ENCODE assay signal across 7 cellular contexts in the genomic region with DNA sequence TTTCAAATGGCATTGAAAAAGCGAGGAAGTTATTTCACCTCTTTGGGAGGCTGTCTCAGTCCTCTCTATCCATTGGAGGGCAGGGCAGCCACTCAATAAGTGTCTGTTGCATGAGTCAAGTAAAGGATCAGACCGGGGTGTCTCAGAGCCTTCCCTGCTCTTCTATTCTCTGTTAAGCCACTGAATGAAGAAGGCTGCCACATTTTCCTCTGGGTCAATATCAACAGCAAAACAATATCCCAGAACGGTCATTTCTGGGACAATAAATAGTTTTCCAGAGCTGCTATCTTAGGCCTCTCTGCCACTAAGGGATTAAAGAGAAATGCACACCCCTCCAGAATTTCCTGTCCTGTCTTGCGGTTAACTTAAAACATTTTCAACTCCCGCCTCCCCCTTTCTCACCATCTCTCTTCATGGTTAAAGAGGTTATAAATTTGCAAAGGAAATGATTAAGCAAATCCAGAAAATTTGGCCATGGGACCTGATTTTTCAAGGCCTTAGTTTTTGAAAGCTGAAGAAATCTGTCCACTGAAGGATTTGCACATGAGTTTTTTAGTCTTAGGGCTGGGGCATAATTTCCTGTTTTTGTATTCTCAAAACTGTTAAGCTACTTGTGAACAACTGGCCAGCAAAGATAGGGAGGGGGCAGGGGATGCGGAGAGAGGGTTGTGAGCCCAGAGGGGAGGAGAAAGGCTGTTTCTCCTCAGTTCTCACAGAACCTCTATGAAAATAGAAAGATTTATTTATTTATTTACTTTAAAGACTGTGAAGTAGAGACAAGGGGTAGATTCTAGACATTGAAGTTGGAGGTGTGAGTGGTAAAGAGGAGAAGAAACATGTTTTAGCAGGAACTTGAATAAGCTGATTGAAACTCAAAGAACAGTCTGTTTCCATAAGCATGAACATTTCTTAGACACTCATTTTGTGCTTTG.
A peak's percentile ranks its signal among the peaks of the same experiment; 100 is the strongest.
DNase-seq lines count a peak whose midpoint lies in the region; ATAC-seq, FAIRE-seq and TF ChIP-seq lines count a peak whose summit lies in the region.

No MANE protein-coding gene starts in this region.

- POLR2A ChIA-PET in T-cell (lab: Charles Lee): interaction anchor here (0.6 to 1.1 kb wide), 3 partner anchors 15 to 1769 kb away, joined by 4 to 7 read pairs (median 6); no protein-coding TSS in a partner anchor

- no peaks in the 10 kb centered on the region for H3K27me3 ChIP-seq in rectal smooth muscle tissue (ENCODE audit: control insufficient read depth, insufficient read depth, low read length)

- ATAC-seq in GM18870 (IDR thresholded peaks at IDR 0.05; ENCODE audit: unreplicated experiment): peak; percentile 33
- peak; percentile 33 for ATAC-seq in HG03103 (IDR thresholded peaks at IDR 0.05; ENCODE audit: low read depth, unreplicated experiment)
- peak; percentile 58 to 82 (median 78) for ATAC-seq in T-cell (replicated peaks in 1 of 4)
- ATAC-seq in HG03139 (IDR thresholded peaks at IDR 0.05; ENCODE audit: unreplicated experiment): no peak

- DNase-seq in T-cell (peak in 9 of 34 experiments; percentile 6 to 49 (median 20)), fibroblast of pulmonary artery (ENCODE audit: low read depth) (peak; percentile 89), H54 (ENCODE audit: insufficient read length, low spot score) (no peak)

- H3K4me1 Mint-ChIP-seq in T-cell: peaks cover 47 to 51% (median 49%) of the 10 kb centered on the region in 3 donors

- no peaks in the 10 kb centered on the region for H3K36me3 ChIP-seq in rectal smooth muscle tissue (ENCODE audit: control insufficient read depth, insufficient read depth, low read length)

- CTCF ChIA-PET in T-cell (lab: Charles Lee): interaction anchor here (1.0 to 2.1 kb wide), 5 partner anchors 9 to 357 kb away, joined by 3 to 7 read pairs (median 4); no protein-coding TSS in a partner anchor

- H3K27me3 Mint-ChIP-seq in T-cell: no peaks in the 10 kb centered on the region

- H3K9ac ChIP-seq in rectal smooth muscle tissue (ENCODE audit: low read length): no peak overlapping the region

- peak overlapping the region; percentile 53 to 68 (median 64) for H3K4me3 Mint-ChIP-seq in T-cell

- FAIRE-seq in H54 (lab: Jason Lieb, UNC): no peak

- H3K4me1 ChIP-seq in rectal smooth muscle tissue (ENCODE audit: control insufficient read depth, insufficient read depth, low read length): peaks cover 2% of the 10 kb centered on the region

- no peak overlapping the region for H3K4me3 ChIP-seq in fibroblast of pulmonary artery (replicated peaks; ENCODE audit: low read depth, low read length)
- no peak overlapping the region for H3K4me3 ChIP-seq in rectal smooth muscle tissue (ENCODE audit: low read length)

- TF ChIP-seq CTCF in fibroblast of pulmonary artery (IDR thresholded peaks at IDR 0.05; ENCODE audit: low read length, missing control alignments): no peak

- no peaks in the 10 kb centered on the region for H3K36me3 Mint-ChIP-seq in T-cell

- peak overlapping the region; percentile 89 to 94 for H3K27ac Mint-ChIP-seq in T-cell

- TF ChIP-seq POLR2A in H54 (IDR thresholded peaks at IDR 0.05; ENCODE audit: low read depth, low read length): no peak

- H3K9me3 Mint-ChIP-seq in T-cell: no peaks in the 10 kb centered on the region

- H3K27ac ChIP-seq in rectal smooth muscle tissue (ENCODE audit: low read depth, low read length): peak overlapping the region; percentile 31
